In the genomic region with DNA sequence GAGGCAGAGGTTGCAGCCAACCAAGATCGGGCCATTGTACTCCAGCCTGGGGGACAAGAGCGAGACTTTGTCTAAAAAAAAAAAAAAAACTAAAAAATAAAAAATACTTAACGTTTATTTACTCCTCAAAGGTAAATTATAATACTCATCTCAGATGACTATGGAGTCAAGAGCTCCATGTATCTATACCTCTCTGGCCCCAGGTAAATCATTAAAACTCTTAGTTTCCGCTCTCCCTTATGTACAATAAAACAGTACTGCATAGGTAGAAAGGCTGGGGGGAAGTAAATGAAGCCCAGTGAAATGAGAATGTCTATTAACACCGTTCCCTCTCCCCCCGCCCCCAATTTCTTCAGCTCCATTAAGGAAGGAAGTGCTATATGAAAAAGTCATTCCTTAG, we compare ENCODE assay signal across 1 cellular context.
TF ChIP-seq lines count a peak whose summit lies in the region.

No MANE protein-coding gene starts in this region.

TF ChIP-seq in A549, 52 proteins besides CTCF, POLR2A, EP300 and RAD21 (continued from another document):
- TF ChIP-seq, protein P1, sequence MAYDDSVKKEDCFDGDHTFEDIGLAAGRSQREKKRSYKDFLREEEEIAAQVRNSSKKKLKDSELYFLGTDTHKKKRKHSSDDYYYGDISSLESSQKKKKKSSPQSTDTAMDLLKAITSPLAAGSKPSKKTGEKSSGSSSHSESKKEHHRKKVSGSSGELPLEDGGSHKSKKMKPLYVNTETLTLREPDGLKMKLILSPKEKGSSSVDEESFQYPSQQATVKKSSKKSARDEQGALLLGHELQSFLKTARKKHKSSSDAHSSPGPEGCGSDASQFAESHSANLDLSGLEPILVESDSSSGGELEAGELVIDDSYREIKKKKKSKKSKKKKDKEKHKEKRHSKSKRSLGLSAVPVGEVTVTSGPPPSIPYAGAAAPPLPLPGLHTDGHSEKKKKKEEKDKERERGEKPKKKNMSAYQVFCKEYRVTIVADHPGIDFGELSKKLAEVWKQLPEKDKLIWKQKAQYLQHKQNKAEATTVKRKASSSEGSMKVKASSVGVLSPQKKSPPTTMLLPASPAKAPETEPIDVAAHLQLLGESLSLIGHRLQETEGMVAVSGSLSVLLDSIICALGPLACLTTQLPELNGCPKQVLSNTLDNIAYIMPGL (CRISPR knock-in tag; IDR thresholded peaks at IDR 0.05; ENCODE audit: borderline replicate concordance) = no peak
- TF ChIP-seq BHLHE40 (IDR thresholded peaks at IDR 0.05; ENCODE audit: low read depth, low read length) (no peak), FOSB (CRISPR knock-in tag; IDR thresholded peaks at IDR 0.05) (no peak), HOXA7 (CRISPR knock-in tag; IDR thresholded peaks at IDR 0.05) (no peak), RCOR1 (IDR thresholded peaks at IDR 0.05; ENCODE audit: low read depth, low read length) (no peak), RFX5 (IDR thresholded peaks at IDR 0.05) (no peak), NPAS2 (CRISPR knock-in tag; IDR thresholded peaks at IDR 0.05; ENCODE audit: borderline replicate concordance) (no peak), NFE2L2 (conservative IDR thresholded peaks at IDR 0.05; ENCODE audit: low read length) (no peak), HOXB13 (CRISPR knock-in tag; IDR thresholded peaks at IDR 0.05; ENCODE audit: low read depth) (no peak), FOSL2 (IDR thresholded peaks at IDR 0.05) (no peak), FOSL2 (CRISPR knock-in tag; IDR thresholded peaks at IDR 0.05) (no peak)
TF ChIP-seq in A549: peak in this region for 0.
